17 cellular contexts compared by ENCODE assay signal in genomic region chr3:153978023-153978422, GRCh38.
"Had no signal": no experiment of that assay in that cellular context is flagged by ENCODE, and none has a peak within 500 bp of the region (broad histone marks: within the 10 kb centered on the region; RNA-seq: fewer than 3 reads in every experiment).

No MANE protein-coding gene starts in this region.

- H3K27ac ChIP-seq: coronary artery, gastrocnemius medialis, left lung, lower lobe of right lung, ovary, right atrium auricular region, thyroid gland, upper lobe of left lung, uterus had no signal

- H3K27me3 ChIP-seq: gastrocnemius medialis, left lung, ovary, right atrium auricular region, thyroid gland, upper lobe of left lung, uterus had no signal

- H3K36me3 ChIP-seq: gastrocnemius medialis, left lung, lower lobe of right lung, ovary, right atrium auricular region, thyroid gland, upper lobe of left lung, uterus had no signal

- DNase-seq: effector CD4-positive, alpha-beta T cell; endodermal cell; erythroblast; gastrocnemius medialis; left lung; lower lobe of right lung; midbrain; nephron progenitor cell; ovary; stimulated activated CD4-positive, alpha-beta T cell treated with anti-CD3 and anti-CD28 coated beads, Interleukin-2, amount 100 ng/mL, for 48 hours; stimulated activated naive CD4-positive, alpha-beta T cell treated with Interleukin-2 at 50 U/mL for 16 hours; thyroid gland; upper lobe of left lung; uterus had no signal

- H3K4me1 ChIP-seq: gastrocnemius medialis, left lung, lower lobe of right lung, thyroid gland, upper lobe of left lung had no signal

- H3K9me3 ChIP-seq: gastrocnemius medialis, left lung, lower lobe of right lung, ovary, right atrium auricular region, thyroid gland, upper lobe of left lung, uterus had no signal

- ATAC-seq: gastrocnemius medialis, left lung, lower lobe of right lung had no signal

- H3K4me2 ChIP-seq: smooth muscle cell had no signal

- H3K4me3 ChIP-seq: coronary artery, gastrocnemius medialis, left lung, lower lobe of right lung, ovary, right atrium auricular region, smooth muscle cell, thyroid gland, upper lobe of left lung, uterus had no signal
